ENCODE assay signal across 18 cellular contexts in the genomic region with DNA sequence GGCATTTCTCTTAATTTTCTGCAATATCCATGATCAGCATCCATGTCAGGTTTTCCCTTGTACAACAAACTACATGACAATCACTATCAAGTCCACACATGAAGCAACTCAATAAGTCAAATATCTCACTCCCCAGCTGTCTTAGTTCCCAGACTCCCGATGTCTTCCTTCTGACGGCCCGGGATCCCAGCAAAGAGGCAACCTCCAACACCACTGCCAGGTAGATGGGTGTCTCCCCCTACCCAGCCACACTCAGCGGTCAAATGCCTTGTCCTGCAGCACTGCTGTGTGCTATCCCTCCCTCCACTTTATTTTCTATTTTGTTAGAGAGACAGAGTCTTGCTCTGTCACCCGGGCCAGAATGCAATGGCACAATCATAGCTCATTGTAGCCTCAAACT. TPM values are rescaled to one million over a fixed set of nuclear protein-coding genes. Genes with fewer than 3 reads are reported as not detected.
A peak's percentile ranks its signal among the peaks of the same experiment; 100 is the strongest.
DNase-seq lines count a peak whose midpoint lies in the region; ATAC-seq lines count a peak whose summit lies in the region.
"Had no signal": no experiment of that assay in that cellular context is flagged by ENCODE, and none has a peak within 500 bp of the region (broad histone marks: within the 10 kb centered on the region; RNA-seq: fewer than 3 reads in every experiment).

No MANE protein-coding gene starts in this region.

- peak overlapping the region; percentile 97 for H3K27ac Mint-ChIP-seq in activated naive CD4-positive, alpha-beta T cell treated with anti-CD3 and anti-CD28 coated beads, Interleukin-2, amount 10 ng/mL, durations not matched to agents 7 days and 5 days
- peak overlapping the region; percentile 70 for H3K27ac Mint-ChIP-seq in activated CD4-positive, alpha-beta memory T cell treated with anti-CD3 and anti-CD28 coated beads, Interleukin-2, amount 10 ng/mL, durations not matched to agents 7 days and 5 days
- peak overlapping the region; percentile 40 for H3K27ac Mint-ChIP-seq in dendritic cell treated with granulocyte-macrophage colony-stimulating factor and Interleukin-4, amounts not matched to agents 40 ng/mL and 50 ng/mL, for 4 days
- H3K27ac Mint-ChIP-seq in stimulated activated memory B cell treated with anti-CD40 and anti-IgM and Interleukin-4, amounts not matched to agents 10 μg/mL and 1 μg/mL and 100 μg/mL, for 72 hours, result peak overlapping the region; percentile 77
- H3K27ac Mint-ChIP-seq: activated B cell treated with CpG ODN at 0.5 μM for 24 hours, HFFc6 had no signal

- no peak for DNase-seq in activated naive CD4-positive, alpha-beta T cell treated with anti-CD3 and anti-CD28 coated beads, Interleukin-2, amount 10 ng/mL, durations not matched to agents 7 days and 5 days
- DNase-seq in activated naive CD4-positive, alpha-beta T cell treated with Interleukin-2 at 50 U/mL for 16 hours, result no peak
- no peak for DNase-seq in activated CD4-positive, alpha-beta memory T cell treated with anti-CD3 and anti-CD28 coated beads, Interleukin-2, amount 10 ng/mL, durations not matched to agents 7 days and 5 days
- DNase-seq: activated B cell treated with CpG ODN at 0.5 μM for 24 hours; effector memory CD4-positive, alpha-beta T cell; HFFc6; hypothalamus; mucosa of descending colon; NCI-H187; NCI-H69; SK-N-SH; thyroid gland had no signal

- peaks cover 84% of the 10 kb centered on the region for H3K36me3 Mint-ChIP-seq in activated naive CD4-positive, alpha-beta T cell treated with anti-CD3 and anti-CD28 coated beads, Interleukin-2, amount 10 ng/mL, durations not matched to agents 7 days and 5 days
- peaks cover 36% of the 10 kb centered on the region for H3K36me3 Mint-ChIP-seq in activated CD4-positive, alpha-beta memory T cell treated with anti-CD3 and anti-CD28 coated beads, Interleukin-2, amount 10 ng/mL, durations not matched to agents 7 days and 5 days (ENCODE audit: low read depth)
- H3K36me3 Mint-ChIP-seq in dendritic cell treated with granulocyte-macrophage colony-stimulating factor and Interleukin-4, amounts not matched to agents 40 ng/mL and 50 ng/mL, for 4 days (ENCODE audit: low read depth), result peaks cover 9% of the 10 kb centered on the region
- H3K36me3 Mint-ChIP-seq in stimulated activated memory B cell treated with anti-CD40 and anti-IgM and Interleukin-4, amounts not matched to agents 10 μg/mL and 1 μg/mL and 100 μg/mL, for 72 hours, result peaks cover 9% of the 10 kb centered on the region
- H3K36me3 Mint-ChIP-seq: brain had no signal

- POLR2A ChIA-PET in activated CD4-positive, alpha-beta memory T cell treated with anti-CD3 and anti-CD28 coated beads, Interleukin-2, amount 10 ng/mL, durations not matched to agents 7 days and 5 days (lab: Charles Lee), result interaction anchor here (1.2 to 6.0 kb wide), 8 partner anchors 8 to 82 kb away, joined by 3 to 35 read pairs (median 5); a partner anchor contains a TSS

- CTCF ChIA-PET in activated naive CD4-positive, alpha-beta T cell treated with anti-CD3 and anti-CD28 coated beads, Interleukin-2, amount 10 ng/mL, durations not matched to agents 7 days and 5 days (lab: Charles Lee), result interaction anchor here (0.8 to 2.6 kb wide), 17 partner anchors 8 to 363 kb away, joined by 3 to 20 read pairs (median 5); no protein-coding TSS in a partner anchor
- CTCF ChIA-PET in activated CD4-positive, alpha-beta memory T cell treated with anti-CD3 and anti-CD28 coated beads, Interleukin-2, amount 10 ng/mL, durations not matched to agents 7 days and 5 days (lab: Charles Lee), result interaction anchor here (1.1 to 3.5 kb wide), 6 partner anchors 8 to 360 kb away, joined by 4 to 15 read pairs (median 6); no protein-coding TSS in a partner anchor

- H3K4me1 Mint-ChIP-seq in activated naive CD4-positive, alpha-beta T cell treated with anti-CD3 and anti-CD28 coated beads, Interleukin-2, amount 10 ng/mL, durations not matched to agents 7 days and 5 days, result peaks cover 95% of the 10 kb centered on the region
- peaks cover 75% of the 10 kb centered on the region for H3K4me1 Mint-ChIP-seq in activated CD4-positive, alpha-beta memory T cell treated with anti-CD3 and anti-CD28 coated beads, Interleukin-2, amount 10 ng/mL, durations not matched to agents 7 days and 5 days
- H3K4me1 Mint-ChIP-seq in dendritic cell treated with granulocyte-macrophage colony-stimulating factor and Interleukin-4, amounts not matched to agents 40 ng/mL and 50 ng/mL, for 4 days (ENCODE audit: low read depth), result peaks cover 42% of the 10 kb centered on the region
- peaks cover 21% of the 10 kb centered on the region for H3K4me1 Mint-ChIP-seq in stimulated activated memory B cell treated with anti-CD40 and anti-IgM and Interleukin-4, amounts not matched to agents 10 μg/mL and 1 μg/mL and 100 μg/mL, for 72 hours

- ATAC-seq in stimulated activated memory B cell treated with anti-CD40 and anti-IgM and Interleukin-4, amounts not matched to agents 10 μg/mL and 1 μg/mL and 100 μg/mL, for 72 hours, result no peak
- ATAC-seq in HG02973 (IDR thresholded peaks at IDR 0.05; ENCODE audit: unreplicated experiment) (no peak), GM19351 (IDR thresholded peaks at IDR 0.05; ENCODE audit: unreplicated experiment) (no peak), HG02970 (IDR thresholded peaks at IDR 0.05; ENCODE audit: low FRiP score, unreplicated experiment) (no peak)

- H3K4me3 Mint-ChIP-seq in activated naive CD4-positive, alpha-beta T cell treated with anti-CD3 and anti-CD28 coated beads, Interleukin-2, amount 10 ng/mL, durations not matched to agents 7 days and 5 days, result no peak overlapping the region
- H3K4me3 Mint-ChIP-seq in activated CD4-positive, alpha-beta memory T cell treated with anti-CD3 and anti-CD28 coated beads, Interleukin-2, amount 10 ng/mL, durations not matched to agents 7 days and 5 days, result no peak overlapping the region
- no peak overlapping the region for H3K4me3 Mint-ChIP-seq in dendritic cell treated with granulocyte-macrophage colony-stimulating factor and Interleukin-4, amounts not matched to agents 40 ng/mL and 50 ng/mL, for 4 days
- H3K4me3 Mint-ChIP-seq in stimulated activated memory B cell treated with anti-CD40 and anti-IgM and Interleukin-4, amounts not matched to agents 10 μg/mL and 1 μg/mL and 100 μg/mL, for 72 hours, result no peak overlapping the region
- H3K4me3 Mint-ChIP-seq: activated B cell treated with CpG ODN at 0.5 μM for 24 hours, brain, HFFc6 had no signal

- intact Hi-C loops in dendritic cell treated with granulocyte-macrophage colony-stimulating factor and Interleukin-4, amounts not matched to agents 40 ng/mL and 50 ng/mL, for 4 days (cut with micrococcal nuclease), result no loop called here

- peaks cover 13% of the 10 kb centered on the region for H3K9me3 Mint-ChIP-seq in activated naive CD4-positive, alpha-beta T cell treated with anti-CD3 and anti-CD28 coated beads, Interleukin-2, amount 10 ng/mL, durations not matched to agents 7 days and 5 days
- peaks cover 14% of the 10 kb centered on the region for H3K9me3 Mint-ChIP-seq in activated CD4-positive, alpha-beta memory T cell treated with anti-CD3 and anti-CD28 coated beads, Interleukin-2, amount 10 ng/mL, durations not matched to agents 7 days and 5 days
- peaks cover 11% of the 10 kb centered on the region for H3K9me3 Mint-ChIP-seq in dendritic cell treated with granulocyte-macrophage colony-stimulating factor and Interleukin-4, amounts not matched to agents 40 ng/mL and 50 ng/mL, for 4 days
- H3K9me3 Mint-ChIP-seq in stimulated activated memory B cell treated with anti-CD40 and anti-IgM and Interleukin-4, amounts not matched to agents 10 μg/mL and 1 μg/mL and 100 μg/mL, for 72 hours, result peaks cover 4% of the 10 kb centered on the region
- H3K9me3 Mint-ChIP-seq: HFFc6 had no signal

- H3K27me3 Mint-ChIP-seq in activated naive CD4-positive, alpha-beta T cell treated with anti-CD3 and anti-CD28 coated beads, Interleukin-2, amount 10 ng/mL, durations not matched to agents 7 days and 5 days, result no peaks in the 10 kb centered on the region
- H3K27me3 Mint-ChIP-seq in activated CD4-positive, alpha-beta memory T cell treated with anti-CD3 and anti-CD28 coated beads, Interleukin-2, amount 10 ng/mL, durations not matched to agents 7 days and 5 days, result no peaks in the 10 kb centered on the region
- H3K27me3 Mint-ChIP-seq in dendritic cell treated with granulocyte-macrophage colony-stimulating factor and Interleukin-4, amounts not matched to agents 40 ng/mL and 50 ng/mL, for 4 days, result peaks cover under 1% of the 10 kb centered on the region
- H3K27me3 Mint-ChIP-seq in stimulated activated memory B cell treated with anti-CD40 and anti-IgM and Interleukin-4, amounts not matched to agents 10 μg/mL and 1 μg/mL and 100 μg/mL, for 72 hours, result no peaks in the 10 kb centered on the region
- H3K27me3 Mint-ChIP-seq: activated B cell treated with CpG ODN at 0.5 μM for 24 hours had no signal

RNA-seq across cellular contexts. Expression of a gene that starts 23.3 kb away (rescaled TPM):
- 10 to 100 TPM; 35.9 to 38.3 TPM for total RNA-seq in activated CD4-positive, alpha-beta memory T cell treated with anti-CD3 and anti-CD28 coated beads, Interleukin-2, amount 10 ng/mL, durations not matched to agents 7 days and 5 days

RNA-seq across cellular contexts. Expression of a gene that starts 47.9 kb away (rescaled TPM):
- 1,000 to 10,000 TPM; 5,686 to 5,768 TPM for total RNA-seq in activated CD4-positive, alpha-beta memory T cell treated with anti-CD3 and anti-CD28 coated beads, Interleukin-2, amount 10 ng/mL, durations not matched to agents 7 days and 5 days

Comparison
In these comparisons a context has a peak if more than half of its experiments do, and no peak if none do; other contexts are left out.
1. H3K27ac Mint-ChIP-seq: peak in every context shown above with its lines; median percentile 97 in activated naive CD4-positive, alpha-beta T cell treated with anti-CD3 and anti-CD28 coated beads, Interleukin-2, amount 10 ng/mL, durations not matched to agents 7 days and 5 days; 77 in stimulated activated memory B cell treated with anti-CD40 and anti-IgM and Interleukin-4, amounts not matched to agents 10 μg/mL and 1 μg/mL and 100 μg/mL, for 72 hours; 70 in activated CD4-positive, alpha-beta memory T cell treated with anti-CD3 and anti-CD28 coated beads, Interleukin-2, amount 10 ng/mL, durations not matched to agents 7 days and 5 days; 40 in dendritic cell treated with granulocyte-macrophage colony-stimulating factor and Interleukin-4, amounts not matched to agents 40 ng/mL and 50 ng/mL, for 4 days.